In genomic region chr3:121749276-121750086, GRCh38 we compare ENCODE assay signal across 8 cellular contexts. TPM values are rescaled to one million over a fixed set of nuclear protein-coding genes. Genes with fewer than 3 reads are reported as not detected.
DNase-seq lines count a peak whose midpoint lies in the region; ATAC-seq, FAIRE-seq and TF ChIP-seq lines count a peak whose summit lies in the region.

GOLGB1 (minus strand) TSS chr3:121749741; CDS start chr3:121730971, 18,770 bp downstream.

- H3K27me3 ChIP-seq in astrocyte (ENCODE audit: insufficient read depth, low read length) (no peaks in the 10 kb centered on the region), rectal smooth muscle tissue (ENCODE audit: control insufficient read depth, insufficient read depth, low read length) (no peaks in the 10 kb centered on the region), aorta (ENCODE audit: control insufficient read depth in 1 of 2, insufficient read depth in 2 of 2, low read length in 1 of 2) (no peaks in the 10 kb centered on the region)

- H4K20me1 ChIP-seq in astrocyte (ENCODE audit: insufficient read depth, low read length), result peaks cover 24% of the 10 kb centered on the region

- peaks cover 48% of the 10 kb centered on the region for H3K79me2 ChIP-seq in astrocyte (ENCODE audit: insufficient read depth, low read length)

- peak within 1 kb of the TSS; percentile 78 for H2AFZ ChIP-seq in astrocyte (ENCODE audit: low read depth, low read length)

- H3K9ac ChIP-seq in astrocyte (ENCODE audit: low read length), result peak within 1 kb of the TSS; percentile 98
- H3K9ac ChIP-seq in rectal smooth muscle tissue (ENCODE audit: low read length), result peak within 1 kb of the TSS; percentile 83

- H3K27ac Mint-ChIP-seq in T-helper 2 cell treated with Interferon-gamma antibody and Interleukin-4, amounts not matched to agents 5 μg/mL and 100 μg/mL, for 36 hours, result no peak within 1 kb of the TSS
- H3K27ac Mint-ChIP-seq in astrocyte (ENCODE audit: unreplicated experiment), result no peak within 1 kb of the TSS

- no peak for TF ChIP-seq CTCF in astrocyte (IDR thresholded peaks at IDR 0.05; ENCODE audit: insufficient read depth, low read depth, low read length)

- H3K27ac ChIP-seq in astrocyte (ENCODE audit: low read depth, low read length), result peak within 1 kb of the TSS; percentile 96
- peak within 1 kb of the TSS; percentile 82 for H3K27ac ChIP-seq in rectal smooth muscle tissue (ENCODE audit: low read depth, low read length)
- H3K27ac ChIP-seq in aorta (ENCODE audit: low read depth in 1 of 2, low read length in 2 of 2), result peak within 1 kb of the TSS; percentile 12 to 74

- peak within 1 kb of the TSS; percentile 87 for H3K4me3 ChIP-seq in astrocyte (ENCODE audit: insufficient read depth, low read depth, low read length)
- H3K4me3 ChIP-seq in rectal smooth muscle tissue (ENCODE audit: low read length), result peak within 1 kb of the TSS; percentile 85
- peak within 1 kb of the TSS; percentile 75 to 87 for H3K4me3 ChIP-seq in aorta (ENCODE audit: low read length in 2 of 2)

- WGBS in aorta, 2 donors, result 0% methylated on average over 44 to 51 of the region's 51 CpGs

- no peaks in the 10 kb centered on the region for H3K9me3 Mint-ChIP-seq in T-helper 2 cell treated with Interferon-gamma antibody and Interleukin-4, amounts not matched to agents 5 μg/mL and 100 μg/mL, for 36 hours
- H3K9me3 Mint-ChIP-seq in astrocyte (ENCODE audit: unreplicated experiment), result no peaks in the 10 kb centered on the region

- ATAC-seq in HG02973 (IDR thresholded peaks at IDR 0.05; ENCODE audit: unreplicated experiment), result peak; percentile 93
- ATAC-seq in aorta (ENCODE audit: low FRiP score), result peak; percentile 99

- intact Hi-C loops in aorta (cut with DNase I), result loop anchor here in 1 of 2 donors (2.0 kb wide), 1 partner anchor 85 kb away; the partner anchor contains the start of genes EAF2 and IQCB1

- H3K9me3 ChIP-seq in astrocyte (ENCODE audit: insufficient read depth, low read depth, low read length), result no peaks in the 10 kb centered on the region
- no peaks in the 10 kb centered on the region for H3K9me3 ChIP-seq in aorta (ENCODE audit: control insufficient read depth, low read length)

- FAIRE-seq in GM18507 (lab: Jason Lieb, UNC) (peak; percentile 100), astrocyte (lab: Jason Lieb, UNC) (peak; percentile 99)

- H3K4me1 ChIP-seq in astrocyte (ENCODE audit: insufficient read depth, low read length), result peaks cover 13% of the 10 kb centered on the region
- peaks cover 7% of the 10 kb centered on the region for H3K4me1 ChIP-seq in rectal smooth muscle tissue (ENCODE audit: control insufficient read depth, insufficient read depth, low read length)
- peaks cover 0 to 6% of the 10 kb centered on the region in 2 donors for H3K4me1 ChIP-seq in aorta (ENCODE audit: control insufficient read depth in 1 of 2, insufficient read depth in 2 of 2, low read length in 2 of 2)

- H3K27me3 Mint-ChIP-seq in T-helper 2 cell treated with Interferon-gamma antibody and Interleukin-4, amounts not matched to agents 5 μg/mL and 100 μg/mL, for 36 hours (ENCODE audit: low read depth), result peaks cover 19% of the 10 kb centered on the region
- no peaks in the 10 kb centered on the region for H3K27me3 Mint-ChIP-seq in astrocyte (ENCODE audit: low read depth, unreplicated experiment)

- peak; percentile 93 for DNase-seq in GM18507 (ENCODE audit: extremely low spot score, insufficient read length, low read depth)
- DNase-seq in NCI-H1930 (lab: John Stamatoyannopoulos, UW), result peak; percentile 95 to 96
- peak; percentile 93 for DNase-seq in T-helper 2 cell treated with Interferon-gamma antibody and Interleukin-4, amounts not matched to agents 5 μg/mL and 100 μg/mL, for 36 hours (ENCODE audit: low spot score)
- DNase-seq in astrocyte (ENCODE audit: low read depth), result peak; percentile 100
- peak; percentile 97 for DNase-seq in hepatic stellate cell (ENCODE audit: low spot score)
- DNase-seq in aorta, result peak; percentile 96 to 97

- H3K36me3 Mint-ChIP-seq in T-helper 2 cell treated with Interferon-gamma antibody and Interleukin-4, amounts not matched to agents 5 μg/mL and 100 μg/mL, for 36 hours (ENCODE audit: low read depth), result no peaks in the 10 kb centered on the region
- no peaks in the 10 kb centered on the region for H3K36me3 Mint-ChIP-seq in astrocyte (ENCODE audit: low read depth, unreplicated experiment)

- H3K4me1 Mint-ChIP-seq in T-helper 2 cell treated with Interferon-gamma antibody and Interleukin-4, amounts not matched to agents 5 μg/mL and 100 μg/mL, for 36 hours (ENCODE audit: low read depth), result peaks cover 9% of the 10 kb centered on the region
- peaks cover 4% of the 10 kb centered on the region for H3K4me1 Mint-ChIP-seq in astrocyte (ENCODE audit: low read depth, unreplicated experiment)

- peak within 1 kb of the TSS; percentile 93 for H3K4me2 ChIP-seq in astrocyte (ENCODE audit: low read length)

- H3K36me3 ChIP-seq in astrocyte (ENCODE audit: insufficient read depth, low read length) (no peaks in the 10 kb centered on the region), rectal smooth muscle tissue (ENCODE audit: control insufficient read depth, insufficient read depth, low read length) (peaks cover 3% of the 10 kb centered on the region), aorta (ENCODE audit: control insufficient read depth in 1 of 2, insufficient read depth in 2 of 2, low read length in 1 of 2) (no peaks in the 10 kb centered on the region)

- no peak within 1 kb of the TSS for H3K4me3 Mint-ChIP-seq in T-helper 2 cell treated with Interferon-gamma antibody and Interleukin-4, amounts not matched to agents 5 μg/mL and 100 μg/mL, for 36 hours
- H3K4me3 Mint-ChIP-seq in astrocyte (ENCODE audit: unreplicated experiment), result no peak within 1 kb of the TSS

RNA-seq across cellular contexts. Expression of gene GOLGB1, which starts in this region (rescaled TPM):
- total RNA-seq in astrocyte, result 76.6 and 80.9 TPM in 2 replicates
- 10 to 100 TPM; 73.5 to 74.0 TPM for total RNA-seq in aorta
- polyA plus RNA-seq in aorta, result 10 to 100 TPM; 14.5 to 25.5 TPM

Comparison
In these comparisons a context has a peak if more than half of its experiments do, and no peak if none do; other contexts are left out.
1. Peak in every context shown above with its lines: DNase-seq, ATAC-seq, H3K4me3 ChIP-seq and H3K27ac ChIP-seq.
2. H3K27ac ChIP-seq: peak in every context shown above with its lines; median percentile 96 in astrocyte; 82 in rectal smooth muscle tissue; 43 in aorta.